ENCODE assay signal across 12 cellular contexts in the genomic region with DNA sequence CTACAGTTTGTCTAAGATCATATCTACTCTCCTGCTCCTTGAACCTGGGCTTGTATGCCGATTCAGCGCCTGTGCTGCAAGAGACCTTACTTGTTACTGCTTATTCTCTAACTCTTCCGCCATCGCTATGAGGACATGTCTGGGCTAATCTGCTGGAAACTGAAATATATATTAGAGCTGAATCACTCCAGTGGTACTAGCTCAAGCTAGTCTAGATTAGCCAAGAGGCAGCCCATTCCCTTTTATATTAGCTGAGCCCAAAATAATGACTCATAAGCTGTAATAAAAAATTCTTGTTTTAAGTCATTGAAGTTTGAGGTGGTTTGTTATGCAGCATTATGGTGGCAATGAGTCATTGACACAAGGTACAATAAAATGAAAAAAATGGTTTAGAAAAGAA. TPM values are rescaled to one million over a fixed set of nuclear protein-coding genes. Genes with fewer than 3 reads are reported as not detected.
DNase-seq lines count a peak whose midpoint lies in the region; ATAC-seq, FAIRE-seq and TF ChIP-seq lines count a peak whose summit lies in the region.
"Had no signal": no experiment of that assay in that cellular context is flagged by ENCODE, and none has a peak within 500 bp of the region (broad histone marks: within the 10 kb centered on the region; RNA-seq: fewer than 3 reads in every experiment).

No MANE protein-coding gene starts in this region.

- ATAC-seq in HG03432 (IDR thresholded peaks at IDR 0.05; ENCODE audit: unreplicated experiment) (no peak), heart right ventricle (no peak), HG03460 (IDR thresholded peaks at IDR 0.05; ENCODE audit: unreplicated experiment) (no peak)

- DNase-seq in EL (peak; percentile 46), HTR-8/SVneo (ENCODE audit: insufficient read length, low spot score) (peak; percentile 36), choroid plexus epithelial cell (ENCODE audit: low read depth) (peak; percentile 30), renal cortical epithelial cell (ENCODE audit: low read depth) (peak; percentile 87), heart right ventricle (no peak)
- DNase-seq: activated CD4-positive, CD25-positive, alpha-beta regulatory T cell; CD8-positive, alpha-beta memory T cell; kidney; retina; SW 1271 had no signal

- H3K4me1 ChIP-seq in heart right ventricle = no peaks in the 10 kb centered on the region

- WGBS in heart right ventricle, 2 donors = 91 to 96% methylated on average over 4 of the region's 4 CpGs

- H3K36me3 ChIP-seq in heart right ventricle = no peaks in the 10 kb centered on the region

- no peak overlapping the region for H3K4me3 ChIP-seq in choroid plexus epithelial cell (ENCODE audit: low read depth, low read length)
- no peak overlapping the region for H3K4me3 ChIP-seq in heart right ventricle

- intact Hi-C loops in heart right ventricle (cut with DNase I) = no loop called here

- peaks cover 0 to 34% (median 0%) of the 10 kb centered on the region in 11 donors for H3K9me3 ChIP-seq in heart right ventricle

- H3K27me3 ChIP-seq in heart right ventricle = peaks cover 0 to 16% (median 0%) of the 10 kb centered on the region in 7 donors

- FAIRE-seq in HTR-8/SVneo (lab: Jason Lieb, UNC) = no peak
- FAIRE-seq: kidney had no signal

- TF ChIP-seq CTCF in choroid plexus epithelial cell (conservative IDR thresholded peaks at IDR 0.05; ENCODE audit: low read depth, low read length) (no peak), heart right ventricle (IDR thresholded peaks at IDR 0.05) (no peak)

- H3K27ac ChIP-seq in heart right ventricle = no peak overlapping the region

RNA-seq across cellular contexts. Expression of gene SLC6A16, which starts 52.8 kb away (rescaled TPM):
- total RNA-seq in renal cortical epithelial cell (0.25 TPM in 1 of 2 replicates, not detected in the other), heart right ventricle (1 to 10 TPM in 2 of 10 donors, under 1 TPM in 8; 0.25 to 1.0 (median 0.77) TPM)
- 1 to 10 TPM in 1 of 2 donors, under 1 TPM in 1; 0.13 to 3.1 TPM for polyA plus RNA-seq in heart right ventricle

Comparison
In these comparisons a context has a peak if more than half of its experiments do, and no peak if none do; other contexts are left out.
1. DNase-seq: peak in EL (single experiment), HTR-8/SVneo (single experiment), choroid plexus epithelial cell (single experiment) and renal cortical epithelial cell (single experiment); none in heart right ventricle (0 of 2).